Comparison of ENCODE assay signal across 8 cellular contexts in the genomic region with DNA sequence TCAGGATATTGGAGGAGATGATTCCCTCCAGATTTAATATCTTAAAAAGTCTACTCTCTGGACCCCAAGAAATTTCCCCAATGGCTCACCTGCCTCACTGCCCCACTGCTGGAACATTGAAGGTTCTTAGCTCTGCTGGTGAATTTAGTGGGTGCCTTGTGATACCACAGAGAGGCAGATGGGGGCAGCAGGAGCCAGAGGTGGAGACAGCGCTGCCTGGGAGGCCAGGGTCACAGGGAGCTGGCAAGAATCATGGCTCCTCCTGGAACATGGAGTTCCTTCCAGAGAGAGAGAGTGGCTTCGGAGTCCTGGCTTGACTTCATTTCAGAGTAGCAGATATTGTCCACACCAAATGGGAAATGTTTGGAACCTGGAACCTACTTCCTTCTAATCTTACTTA.
DNase-seq lines count a peak whose midpoint lies in the region; ATAC-seq and TF ChIP-seq lines count a peak whose summit lies in the region.

No MANE protein-coding gene starts in this region.

- no peaks in the 10 kb centered on the region for H3K36me3 Mint-ChIP-seq in CD4-positive, CD25-positive, alpha-beta regulatory T cell
- H3K36me3 Mint-ChIP-seq in T-helper 2 cell treated with Interferon-gamma antibody and Interleukin-4, amounts not matched to agents 5 μg/mL and 100 μg/mL, for 36 hours (ENCODE audit: low read depth) = no peaks in the 10 kb centered on the region
- no peaks in the 10 kb centered on the region for H3K36me3 Mint-ChIP-seq in natural killer cell

- H3K9me3 Mint-ChIP-seq in CD4-positive, CD25-positive, alpha-beta regulatory T cell = no peaks in the 10 kb centered on the region
- H3K9me3 Mint-ChIP-seq in T-helper 2 cell treated with Interferon-gamma antibody and Interleukin-4, amounts not matched to agents 5 μg/mL and 100 μg/mL, for 36 hours = no peaks in the 10 kb centered on the region
- no peaks in the 10 kb centered on the region for H3K9me3 Mint-ChIP-seq in natural killer cell

- peak in 2 of 3 donors; percentile 20 to 53 for DNase-seq in CD4-positive, CD25-positive, alpha-beta regulatory T cell
- DNase-seq in T-helper 2 cell treated with Interferon-gamma antibody and Interleukin-4, amounts not matched to agents 5 μg/mL and 100 μg/mL, for 36 hours (ENCODE audit: low spot score) = peak; percentile 21
- peak in 7 of 10 donors; percentile 10 to 48 (median 35) for DNase-seq in dorsolateral prefrontal cortex
- peak; percentile 21 for DNase-seq in natural killer cell
- no peak for DNase-seq in NCI-H1048 (lab: John Stamatoyannopoulos, UW)
- DNase-seq in cerebellar nuclear complex (lab: John Stamatoyannopoulos, UW) = no peak

- peaks cover 0 to 15% (median 5%) of the 10 kb centered on the region in 4 donors for H3K4me1 Mint-ChIP-seq in CD4-positive, CD25-positive, alpha-beta regulatory T cell
- H3K4me1 Mint-ChIP-seq in T-helper 2 cell treated with Interferon-gamma antibody and Interleukin-4, amounts not matched to agents 5 μg/mL and 100 μg/mL, for 36 hours (ENCODE audit: low read depth) = peaks cover 2% of the 10 kb centered on the region
- H3K4me1 Mint-ChIP-seq in natural killer cell = no peaks in the 10 kb centered on the region

- H3K4me3 ChIP-seq in CD4-positive, CD25-positive, alpha-beta regulatory T cell (ENCODE audit: low read depth, low read length) = no peak overlapping the region
- H3K4me3 ChIP-seq in dorsolateral prefrontal cortex = no peak overlapping the region

- no peaks in the 10 kb centered on the region for H3K27me3 ChIP-seq in CD4-positive, CD25-positive, alpha-beta regulatory T cell (ENCODE audit: control insufficient read depth, insufficient read depth, low read length)
- no peaks in the 10 kb centered on the region for H3K27me3 ChIP-seq in dorsolateral prefrontal cortex

- intact Hi-C loops in dorsolateral prefrontal cortex (cut with DNase I) = no loop called here
- intact Hi-C loops in natural killer cell (cut with micrococcal nuclease) = loop anchor here (2.0 kb wide), 1 partner anchor 543 kb away; no protein-coding TSS in a partner anchor

- H3K27ac Mint-ChIP-seq in CD4-positive, CD25-positive, alpha-beta regulatory T cell = peak overlapping the region in 1 of 3 donors; percentile 33
- H3K27ac Mint-ChIP-seq in T-helper 2 cell treated with Interferon-gamma antibody and Interleukin-4, amounts not matched to agents 5 μg/mL and 100 μg/mL, for 36 hours = no peak overlapping the region
- H3K27ac Mint-ChIP-seq in natural killer cell = no peak overlapping the region

- H3K4me3 Mint-ChIP-seq in CD4-positive, CD25-positive, alpha-beta regulatory T cell = no peak overlapping the region
- H3K4me3 Mint-ChIP-seq in T-helper 2 cell treated with Interferon-gamma antibody and Interleukin-4, amounts not matched to agents 5 μg/mL and 100 μg/mL, for 36 hours = no peak overlapping the region
- no peak overlapping the region for H3K4me3 Mint-ChIP-seq in natural killer cell

- TF ChIP-seq CTCF in dorsolateral prefrontal cortex (IDR thresholded peaks at IDR 0.05 in 54 of 56, conservative IDR thresholded peaks at IDR 0.05 in 2 of 56; ENCODE audit: low read depth in 1 of 56, partially characterized antibody in 56 of 56) (peak in 45 of 56 donors; percentile 13 to 61 (median 38)), natural killer cell (IDR thresholded peaks at IDR 0.05) (peak; percentile 26)

- no peaks in the 10 kb centered on the region for H3K4me1 ChIP-seq in CD4-positive, CD25-positive, alpha-beta regulatory T cell (ENCODE audit: control insufficient read depth, insufficient read depth, low read length, poor library complexity, severe bottlenecking)

- no peaks in the 10 kb centered on the region for H3K9me3 ChIP-seq in CD4-positive, CD25-positive, alpha-beta regulatory T cell (ENCODE audit: control insufficient read depth in 2 of 2, low read length in 2 of 2)

- no peak overlapping the region for H3K27ac ChIP-seq in CD4-positive, CD25-positive, alpha-beta regulatory T cell (ENCODE audit: insufficient read depth, low read length, poor library complexity, severe bottlenecking)
- no peak overlapping the region for H3K27ac ChIP-seq in dorsolateral prefrontal cortex

- H3K36me3 ChIP-seq in CD4-positive, CD25-positive, alpha-beta regulatory T cell (ENCODE audit: control insufficient read depth, insufficient read depth, low read length) = no peaks in the 10 kb centered on the region

- H3K27me3 Mint-ChIP-seq in CD4-positive, CD25-positive, alpha-beta regulatory T cell = no peaks in the 10 kb centered on the region
- peaks cover 2% of the 10 kb centered on the region for H3K27me3 Mint-ChIP-seq in T-helper 2 cell treated with Interferon-gamma antibody and Interleukin-4, amounts not matched to agents 5 μg/mL and 100 μg/mL, for 36 hours (ENCODE audit: low read depth)
- peaks cover 4 to 8% of the 10 kb centered on the region in 2 donors for H3K27me3 Mint-ChIP-seq in natural killer cell (ENCODE audit: low read depth in 2 of 2)

- ATAC-seq in CD4-positive, CD25-positive, alpha-beta regulatory T cell (ENCODE audit: low read depth in 2 of 2) = peak in 1 of 2 donors; percentile 28
- ATAC-seq in GM18907 (IDR thresholded peaks at IDR 0.05; ENCODE audit: unreplicated experiment) (peak; percentile 72), HG03354 (IDR thresholded peaks at IDR 0.05; ENCODE audit: poor library complexity, severe bottlenecking, unreplicated experiment) (peak; percentile 76), natural killer cell (peak in 1 of 3 donors; percentile 60)

Comparison
In these comparisons a context has a peak if more than half of its experiments do, and no peak if none do; other contexts are left out.
1. DNase-seq: peak in CD4-positive, CD25-positive, alpha-beta regulatory T cell (2 of 3), T-helper 2 cell treated with Interferon-gamma antibody and Interleukin-4, amounts not matched to agents 5 μg/mL and 100 μg/mL, for 36 hours (single experiment), dorsolateral prefrontal cortex (7 of 10) and natural killer cell (single experiment); none in NCI-H1048 (single experiment) and cerebellar nuclear complex (0 of 2).